ENCODE assay signal across 8 cellular contexts in the genomic region with DNA sequence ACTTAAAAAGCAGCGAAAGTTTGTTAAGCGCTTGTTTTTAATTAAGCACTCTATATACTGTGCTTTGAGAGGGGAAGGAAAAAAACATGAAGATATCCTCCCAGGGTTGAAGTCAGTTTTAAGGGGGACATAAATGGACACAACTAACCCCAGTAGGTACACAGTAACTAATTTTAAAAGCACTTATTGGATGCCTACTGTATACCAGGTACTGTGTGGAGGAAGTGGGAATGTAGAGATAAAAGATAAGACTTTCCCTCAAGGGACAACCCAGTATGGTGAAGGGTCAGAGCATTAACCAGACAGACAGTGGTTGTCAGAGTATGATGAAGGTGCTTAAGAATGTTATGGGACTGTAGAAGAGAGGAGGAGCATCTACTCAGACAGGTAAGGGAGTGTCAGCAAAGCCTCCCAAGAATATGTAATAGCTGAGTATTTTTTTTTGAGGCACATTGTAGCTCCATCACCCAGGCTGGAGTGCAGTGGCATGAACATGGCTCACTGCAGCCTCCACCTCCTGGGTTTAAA. TPM values are rescaled to one million over a fixed set of nuclear protein-coding genes. Genes with fewer than 3 reads are reported as not detected.
DNase-seq lines count a peak whose midpoint lies in the region; ATAC-seq and TF ChIP-seq lines count a peak whose summit lies in the region.

No MANE protein-coding gene starts in this region.

- ATAC-seq in T-cell (replicated peaks in 1 of 4) (no peak), psoas muscle (no peak), left colon (no peak), GM18511 (IDR thresholded peaks at IDR 0.05; ENCODE audit: unreplicated experiment) (no peak)

- no peaks in the 10 kb centered on the region for H3K9me3 Mint-ChIP-seq in T-cell

- peaks cover 7% of the 10 kb centered on the region for H3K36me3 Mint-ChIP-seq in T-cell

- H3K4me1 Mint-ChIP-seq in T-cell: peaks cover 65 to 75% (median 71%) of the 10 kb centered on the region in 3 donors

- H3K27ac Mint-ChIP-seq in T-cell: peak overlapping the region; percentile 98 to 99

- no peak for DNase-seq in GM12865 (ENCODE audit: low read depth)
- no peak for DNase-seq in T-cell
- no peak for DNase-seq in fibroblast of pulmonary artery (ENCODE audit: low read depth)
- no peak for DNase-seq in psoas muscle
- no peak for DNase-seq in left colon
- no peak for DNase-seq in H4 (ENCODE audit: low spot score)
- DNase-seq in NCI-H226: no peak

- H3K27me3 Mint-ChIP-seq in T-cell: no peaks in the 10 kb centered on the region

- intact Hi-C loops in psoas muscle (cut with DNase I) (loop anchor here in 1 of 2 donors (5.0 kb wide), 1 partner anchor 105 kb away; no protein-coding TSS in a partner anchor), left colon (cut with DNase I, micrococcal nuclease) (no loop called here)

- no peaks in the 10 kb centered on the region for H3K27me3 ChIP-seq in psoas muscle (ENCODE audit: insufficient read depth in 3 of 3, low read length in 2 of 3)

- peaks cover 3 to 33% of the 10 kb centered on the region in 2 donors for H3K36me3 ChIP-seq in psoas muscle (ENCODE audit: insufficient read depth in 1 of 2, low read depth in 1 of 2)

- POLR2A ChIA-PET in T-cell (lab: Charles Lee): interaction anchor here in 1 of 2 donors (1.0 kb wide), 1 partner anchor 42 kb away, joined by 3 read pairs; no protein-coding TSS in a partner anchor

- H3K4me1 ChIP-seq in psoas muscle: peaks cover 32% of the 10 kb centered on the region

- TF ChIP-seq CTCF in GM12865 (IDR thresholded peaks at IDR 0.05; ENCODE audit: insufficient read depth, low read depth, low read length, missing control alignments) (no peak), fibroblast of pulmonary artery (IDR thresholded peaks at IDR 0.05; ENCODE audit: low read length, missing control alignments) (no peak), psoas muscle (IDR thresholded peaks at IDR 0.05) (no peak)

- peak overlapping the region; percentile 97 to 100 (median 98) for H3K4me3 Mint-ChIP-seq in T-cell

- no peaks in the 10 kb centered on the region for H3K9me3 ChIP-seq in psoas muscle

- peak overlapping the region; percentile 95 for H3K4me3 ChIP-seq in GM12865 (ENCODE audit: low read depth, low read length)
- H3K4me3 ChIP-seq in fibroblast of pulmonary artery (replicated peaks; ENCODE audit: low read depth, low read length): peak overlapping the region; percentile 96
- H3K4me3 ChIP-seq in psoas muscle: peak overlapping the region; percentile 81

- peak overlapping the region; percentile 95 for H3K27ac ChIP-seq in psoas muscle

- 3 to 15% (median 6%) methylated on average over 2 of the region's 2 CpGs for WGBS in psoas muscle, 3 donors

- CTCF ChIA-PET in T-cell (lab: Charles Lee): no interaction called here

RNA-seq across cellular contexts. Expression of a gene that starts 0.9 kb away (rescaled TPM):
- 10 to 100 TPM; 61.1 to 89.9 (median 73.8) TPM for total RNA-seq in T-cell
- total RNA-seq in psoas muscle: 100 to 1,000 TPM in 1 of 4 donors, 10 to 100 TPM in 3; 64.2 to 108 (median 95.5) TPM
- polyA plus RNA-seq in psoas muscle: 100 to 1,000 TPM in 2 of 3 donors, 10 to 100 TPM in 1; 53.8 to 119 (median 108) TPM
- total RNA-seq in left colon: 10 to 100 TPM; 41.7 to 52.0 TPM
- total RNA-seq in H4 (2014; rRNA removed; shearing (Covaris generic)): 30.7 and 46.7 TPM in 2 replicates

RNA-seq across cellular contexts. Expression of a gene that starts 15.0 kb away (rescaled TPM):
- total RNA-seq in T-cell: 10 to 100 TPM; 12.8 to 22.1 (median 19.7) TPM
- total RNA-seq in psoas muscle: 1 to 10 TPM; 1.5 to 3.5 (median 1.8) TPM
- polyA plus RNA-seq in psoas muscle: 1 to 10 TPM; 2.3 to 5.1 (median 3.5) TPM
- 1 to 10 TPM; 4.2 to 4.7 TPM for total RNA-seq in left colon
- total RNA-seq in H4 (2014; rRNA removed; shearing (Covaris generic)): 17.9 and 25.4 TPM in 2 replicates

RNA-seq across cellular contexts. Expression of a gene that starts 15.9 kb away (rescaled TPM):
- total RNA-seq in T-cell: 100 to 1,000 TPM in 2 of 5 donors, 10 to 100 TPM in 3; 65.5 to 167 (median 72.9) TPM
- 10 to 100 TPM; 20.1 to 26.3 (median 24.2) TPM for total RNA-seq in psoas muscle
- polyA plus RNA-seq in psoas muscle: 10 to 100 TPM; 14.2 to 32.3 (median 30.8) TPM
- total RNA-seq in left colon: 10 to 100 TPM; 42.6 to 43.8 TPM
- total RNA-seq in H4 (2014; rRNA removed; shearing (Covaris generic)): 42.1 and 56.7 TPM in 2 replicates

RNA-seq across cellular contexts. Expression of a gene that starts 44.9 kb away (rescaled TPM):
- total RNA-seq in T-cell: 100 to 1,000 TPM; 104 to 170 (median 163) TPM
- total RNA-seq in psoas muscle: 10 to 100 TPM; 27.1 to 42.5 (median 31.6) TPM
- polyA plus RNA-seq in psoas muscle: 10 to 100 TPM in 2 of 3 donors, 1 to 10 TPM in 1; 5.5 to 23.2 (median 10.1) TPM
- total RNA-seq in left colon: 10 to 100 TPM; 73.6 to 74.8 TPM
- total RNA-seq in H4 (2014; rRNA removed; shearing (Covaris generic)): 14.8 and 15.9 TPM in 2 replicates

RNA-seq across cellular contexts. Expression of a gene that starts 45.5 kb away (rescaled TPM):
- 10 to 100 TPM; 20.7 to 55.5 (median 50.2) TPM for total RNA-seq in T-cell
- 100 to 1,000 TPM; 109 to 184 (median 152) TPM for total RNA-seq in psoas muscle
- 100 to 1,000 TPM; 241 to 303 (median 242) TPM for polyA plus RNA-seq in psoas muscle
- 10 to 100 TPM; 55.7 to 60.6 TPM for total RNA-seq in left colon
- total RNA-seq in H4 (2014; rRNA removed; shearing (Covaris generic)): 72.6 and 141 TPM in 2 replicates
